Comparison of ENCODE assay signal across 9 cellular contexts in genomic region chr9:127566351-127567001, GRCh38. TPM values are rescaled to one million over a fixed set of nuclear protein-coding genes. Genes with fewer than 3 reads are reported as not detected.
DNase-seq lines count a peak whose midpoint lies in the region; ATAC-seq and TF ChIP-seq lines count a peak whose summit lies in the region.
"Had no signal": no experiment of that assay in that cellular context is flagged by ENCODE, and none has a peak within 500 bp of the region (broad histone marks: within the 10 kb centered on the region; RNA-seq: fewer than 3 reads in every experiment).

No MANE protein-coding gene starts in this region.

- no peaks in the 10 kb centered on the region for H3K9me3 ChIP-seq in gastroesophageal sphincter

- no peak for TF ChIP-seq POLR2A in gastroesophageal sphincter (IDR thresholded peaks at IDR 0.05)

- no peaks in the 10 kb centered on the region for H3K27me3 Mint-ChIP-seq in activated naive CD8-positive, alpha-beta T cell treated with anti-CD3 and anti-CD28 coated beads, Interleukin-2, amount 50 U/mL, for 24 hours

- TF ChIP-seq EP300 in gastroesophageal sphincter (IDR thresholded peaks at IDR 0.05): no peak

- no peaks in the 10 kb centered on the region for H3K36me3 Mint-ChIP-seq in activated naive CD8-positive, alpha-beta T cell treated with anti-CD3 and anti-CD28 coated beads, Interleukin-2, amount 50 U/mL, for 24 hours (ENCODE audit: low read depth)

- no peak for TF ChIP-seq CTCF in gastroesophageal sphincter (IDR thresholded peaks at IDR 0.05)
- TF ChIP-seq CTCF in GM13976 (IDR thresholded peaks at IDR 0.05; ENCODE audit: borderline replicate concordance, control extremely low read depth, extremely low read depth, insufficient read depth, missing control alignments): no peak

- no peak overlapping the region for H3K4me3 Mint-ChIP-seq in activated naive CD8-positive, alpha-beta T cell treated with anti-CD3 and anti-CD28 coated beads, Interleukin-2, amount 50 U/mL, for 24 hours

- peaks cover 0 to 8% of the 10 kb centered on the region in 2 donors for H3K36me3 ChIP-seq in gastroesophageal sphincter

- peaks cover 0 to 78% (median 50%) of the 10 kb centered on the region in 3 donors for H3K4me1 ChIP-seq in gastroesophageal sphincter

- in situ Hi-C loops in GM13976 (cut with MboI; ENCODE audit: low sequenced_read_pairs, unreplicated experiment): no loop called here

- peaks cover 29% of the 10 kb centered on the region for H3K4me1 Mint-ChIP-seq in activated naive CD8-positive, alpha-beta T cell treated with anti-CD3 and anti-CD28 coated beads, Interleukin-2, amount 50 U/mL, for 24 hours

- peak; percentile 58 for DNase-seq in ELF-1 (ENCODE audit: low read depth, low spot score)
- peak; percentile 74 for DNase-seq in SW480 (ENCODE audit: low spot score)
- peak; percentile 52 for DNase-seq in renal cortical epithelial cell (ENCODE audit: low read depth)
- no peak for DNase-seq in GM13976 (ENCODE audit: low spot score)
- no peak for DNase-seq in stimulated activated naive CD4-positive, alpha-beta T cell (lab: John Stamatoyannopoulos, UW)
- no peak for DNase-seq in COR-L47 (lab: John Stamatoyannopoulos, UW)
- DNase-seq in activated naive CD8-positive, alpha-beta T cell treated with anti-CD3 and anti-CD28 coated beads, Interleukin-2, amount 50 U/mL, for 24 hours: no peak

- H3K4me3 ChIP-seq in gastroesophageal sphincter: peak overlapping the region; percentile 84 to 98
- H3K4me3 ChIP-seq: GM12878 had no signal

- 29 to 40% methylated on average over 1 of the region's 11 CpGs for WGBS in gastroesophageal sphincter (ENCODE audit: low coverage in 1 of 2), 2 donors

- no peak overlapping the region for H3K27ac Mint-ChIP-seq in activated naive CD8-positive, alpha-beta T cell treated with anti-CD3 and anti-CD28 coated beads, Interleukin-2, amount 50 U/mL, for 24 hours

- no peaks in the 10 kb centered on the region for H3K9me3 Mint-ChIP-seq in activated naive CD8-positive, alpha-beta T cell treated with anti-CD3 and anti-CD28 coated beads, Interleukin-2, amount 50 U/mL, for 24 hours

- H3K27ac ChIP-seq in gastroesophageal sphincter: peak overlapping the region; percentile 0 to 98 (median 96)

- no peaks in the 10 kb centered on the region for H3K27me3 ChIP-seq in gastroesophageal sphincter

- no peak for ATAC-seq in gastroesophageal sphincter
- ATAC-seq in activated naive CD8-positive, alpha-beta T cell treated with anti-CD3 and anti-CD28 coated beads, Interleukin-2, amount 50 U/mL, for 24 hours: no peak
- ATAC-seq: GM12878 had no signal

RNA-seq across cellular contexts. Expression of gene STXBP1, which starts 45.6 kb away (rescaled TPM):
- total RNA-seq in gastroesophageal sphincter (10 to 100 TPM; 25.7 to 47.0 (median 33.1) TPM), renal cortical epithelial cell (10.8 and 37.5 TPM in 2 replicates)

Comparison
In these comparisons a context has a peak if more than half of its experiments do, and no peak if none do; other contexts are left out.
1. DNase-seq: peak in ELF-1 (single experiment), SW480 (single experiment) and renal cortical epithelial cell (single experiment); none in GM13976 (single experiment), stimulated activated naive CD4-positive, alpha-beta T cell (0 of 6), COR-L47 (single experiment) and activated naive CD8-positive, alpha-beta T cell treated with anti-CD3 and anti-CD28 coated beads, Interleukin-2, amount 50 U/mL, for 24 hours (single experiment).